Comparison of ENCODE assay signal across 16 cellular contexts in the genomic region with DNA sequence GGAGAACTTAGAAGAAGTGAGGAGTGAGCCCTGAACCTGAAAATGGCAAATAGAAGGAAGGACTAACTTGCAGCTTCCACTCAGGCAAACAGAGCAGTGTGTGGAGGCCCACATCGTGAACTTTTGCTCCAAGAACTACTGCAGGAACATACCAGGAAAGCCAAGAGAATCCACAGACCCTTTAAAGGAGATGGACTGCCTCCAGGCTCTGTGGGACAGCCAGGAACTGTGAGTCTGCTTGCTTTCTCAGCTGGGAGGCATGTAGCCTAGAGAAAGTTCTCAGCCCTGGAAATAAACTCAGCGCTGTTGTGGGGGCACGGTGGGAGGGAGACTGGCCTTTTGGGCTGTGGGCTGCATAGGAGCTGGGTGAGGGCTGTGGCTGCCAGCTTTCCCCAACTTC.
DNase-seq lines count a peak whose midpoint lies in the region; ATAC-seq and TF ChIP-seq lines count a peak whose summit lies in the region.
"Had no signal": no experiment of that assay in that cellular context is flagged by ENCODE, and none has a peak within 500 bp of the region (broad histone marks: within the 10 kb centered on the region; RNA-seq: fewer than 3 reads in every experiment).

No MANE protein-coding gene starts in this region.

- in situ Hi-C loops in brain microvascular endothelial cell (cut with HindIII; ENCODE audit: low pct_ligation_motif_present, low sequenced_read_pairs) (no loop called here), mammary epithelial cell (cut with MboI; ENCODE audit: low sequenced_read_pairs in 2 of 2) (loop anchor here (10.0 to 25.0 kb wide), 3 partner anchors 155 to 417 kb away; no protein-coding TSS in a partner anchor)

- H3K4me2 ChIP-seq in mammary epithelial cell (ENCODE audit: insufficient read depth, low read depth, low read length), result no peak overlapping the region

- 67% methylated on average over 3 of the region's 3 CpGs for WGBS in mammary epithelial cell (ENCODE audit: low coverage, missing lambda C conversion rate)

- peak overlapping the region; percentile 73 for H3K27ac ChIP-seq in brain microvascular endothelial cell
- H3K27ac ChIP-seq in left ventricle myocardium inferior (replicated peaks), result peak overlapping the region; percentile 27
- no peak overlapping the region for H3K27ac ChIP-seq in mammary epithelial cell (ENCODE audit: insufficient read depth, low read depth, low read length)
- H3K27ac ChIP-seq: C4-2B had no signal

- H3K36me3 ChIP-seq in brain microvascular endothelial cell (replicated peaks) (no peaks in the 10 kb centered on the region), left ventricle myocardium inferior (no peaks in the 10 kb centered on the region), mammary epithelial cell (ENCODE audit: insufficient read depth, low read length) (no peaks in the 10 kb centered on the region)

- no peaks in the 10 kb centered on the region for H3K79me2 ChIP-seq in mammary epithelial cell (ENCODE audit: insufficient read depth, low read length)

- H3K27me3 ChIP-seq in brain microvascular endothelial cell (replicated peaks), result no peaks in the 10 kb centered on the region
- H3K27me3 ChIP-seq in left ventricle myocardium inferior (ENCODE audit: low read depth), result no peaks in the 10 kb centered on the region
- no peaks in the 10 kb centered on the region for H3K27me3 ChIP-seq in mammary epithelial cell (ENCODE audit: insufficient read depth, low read length)

- CTCF ChIA-PET in mammary epithelial cell (lab: Charles Lee; ENCODE audit: low non-redundant PET), result no interaction called here

- no peak overlapping the region for H3K9ac ChIP-seq in mammary epithelial cell (ENCODE audit: insufficient read depth, low read length)

- H3K4me1 ChIP-seq in left ventricle myocardium inferior (peaks cover 13% of the 10 kb centered on the region), mammary epithelial cell (ENCODE audit: insufficient read depth, low read length) (no peaks in the 10 kb centered on the region)

- H2AFZ ChIP-seq in mammary epithelial cell (ENCODE audit: low read depth, low read length), result no peak overlapping the region

- H3K4me3 ChIP-seq in brain microvascular endothelial cell (ENCODE audit: low read depth, low read length), result no peak overlapping the region
- H3K4me3 ChIP-seq in left ventricle myocardium inferior, result no peak overlapping the region
- H3K4me3 ChIP-seq in skeletal muscle cell (ENCODE audit: low read depth, low read length), result no peak overlapping the region
- no peak overlapping the region for H3K4me3 ChIP-seq in mammary epithelial cell (replicated peaks in 1 of 3; ENCODE audit: insufficient read depth in 1 of 3, low read depth in 2 of 3, low read length in 3 of 3)

- intact Hi-C loops in left ventricle myocardium inferior (cut with micrococcal nuclease), result loop anchor here (10.0 kb wide), 1 partner anchor 215 kb away; no protein-coding TSS in a partner anchor
- intact Hi-C loops in mammary epithelial cell (cut with micrococcal nuclease), result loop anchor here (5.0 kb wide), 1 partner anchor 123 kb away; no protein-coding TSS in a partner anchor

- ATAC-seq in GM19023 (IDR thresholded peaks at IDR 0.05; ENCODE audit: unreplicated experiment) (no peak), HG03469 (IDR thresholded peaks at IDR 0.05; ENCODE audit: unreplicated experiment) (no peak)
- ATAC-seq: effector memory CD8-positive, alpha-beta T cell had no signal

- dilution Hi-C loops in mammary epithelial cell (cut with HindIII; ENCODE audit: low sequenced_read_pairs), result no loop called here

- BruUV-seq in mammary epithelial cell (replicated peaks; lab: Mats Ljungman, UMichigan), result no TSS peak

- no peaks in the 10 kb centered on the region for H4K20me1 ChIP-seq in mammary epithelial cell (ENCODE audit: insufficient read depth, low read length)

- H3K9me3 ChIP-seq in left ventricle myocardium inferior (replicated peaks) (peaks cover 7% of the 10 kb centered on the region), mammary epithelial cell (replicated peaks; ENCODE audit: insufficient read depth, low read length) (no peaks in the 10 kb centered on the region)

- peak; percentile 91 for DNase-seq in EH (ENCODE audit: low read depth)
- peak; percentile 82 for DNase-seq in brain microvascular endothelial cell
- DNase-seq in left ventricle myocardium inferior, result no peak
- peak; percentile 73 for DNase-seq in skeletal muscle cell (ENCODE audit: low read depth)
- DNase-seq in SHP77 (lab: John Stamatoyannopoulos, UW), result no peak
- DNase-seq in mammary epithelial cell, result no peak
- DNase-seq: activated T-cell treated with anti-CD3 and anti-CD28 coated beads, Interleukin-2, amount 50 U/mL, for 48 hours; effector memory CD8-positive, alpha-beta T cell; hippocampal formation; NCI-H1417; NCI-H524; stimulated activated CD4-positive, alpha-beta T cell treated with anti-CD3 and anti-CD28 coated beads, Interleukin-1b, Interleukin-23, amount 100 ng/mL, for 48 hours; T-helper 2 cell had no signal

- no peak for TF ChIP-seq CTCF in brain microvascular endothelial cell (IDR thresholded peaks at IDR 0.05; ENCODE audit: low read depth, low read length, missing control alignments)
- TF ChIP-seq CTCF in left ventricle myocardium inferior (IDR thresholded peaks at IDR 0.05; ENCODE audit: borderline replicate concordance), result no peak
- TF ChIP-seq CTCF in mammary epithelial cell (conservative IDR thresholded peaks at IDR 0.05 in 1 of 2, IDR thresholded peaks at IDR 0.05 in 1 of 2; ENCODE audit: extremely low read depth in 1 of 2, insufficient read depth in 1 of 2, low read depth in 1 of 2, low read length in 2 of 2), result no peak

Comparison
In these comparisons a context has a peak if more than half of its experiments do, and no peak if none do; other contexts are left out.
1. DNase-seq: peak in EH (single experiment), brain microvascular endothelial cell (single experiment) and skeletal muscle cell (single experiment); none in left ventricle myocardium inferior (single experiment), SHP77 (0 of 2) and mammary epithelial cell (single experiment).